In the genomic region with DNA sequence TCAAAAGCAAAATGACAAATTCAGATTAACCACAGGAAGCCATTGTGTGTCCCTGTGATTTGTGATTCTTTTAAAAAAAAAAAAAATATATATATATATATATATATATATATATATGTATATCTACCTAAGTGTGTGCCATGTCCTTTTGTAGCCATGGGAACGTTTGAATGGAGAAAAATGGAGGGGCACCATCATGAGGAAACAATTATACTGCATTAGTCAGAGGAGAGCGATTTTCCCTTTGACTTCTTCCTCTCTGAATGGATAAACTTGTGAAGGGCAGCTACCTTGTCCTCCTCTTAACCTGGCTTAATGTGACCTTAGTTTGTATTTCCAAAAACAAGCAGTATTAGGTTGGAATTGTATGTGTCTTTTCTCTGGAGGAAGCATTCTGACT, we compare ENCODE assay signal across 35 cellular contexts. TPM values are rescaled to one million over a fixed set of nuclear protein-coding genes. Genes with fewer than 3 reads are reported as not detected.
"Had no signal": no experiment of that assay in that cellular context is flagged by ENCODE, and none has a peak within 500 bp of the region (broad histone marks: within the 10 kb centered on the region; RNA-seq: fewer than 3 reads in every experiment).

No MANE protein-coding gene starts in this region.

- DNase-seq: activated CD4-positive, alpha-beta memory T cell treated with anti-CD3 and anti-CD28 coated beads for 36 hours; activated CD4-positive, alpha-beta T cell treated with anti-CD3 and anti-CD28 coated beads, Interleukin-2, amount 10 ng/mL, durations not matched to agents 24 days and 14 days; activated CD4-positive, CD25-positive, alpha-beta regulatory T cell treated with anti-CD3 and anti-CD28 coated beads, Interleukin-2, amount 50 U/mL, for 72 hours; activated CD8-positive, alpha-beta memory T cell treated with anti-CD3 and anti-CD28 coated beads, Interleukin-2, amount 50 U/mL, for 4 hours; activated gamma-delta T cell; activated naive CD4-positive, alpha-beta T cell treated with anti-CD3 and anti-CD28 coated beads, Interleukin-2, amount 50 U/mL, for 16 hours; activated T-cell treated with anti-CD3 and anti-CD28 coated beads, Interleukin-2, amount 50 U/mL, for 1 hour; amniotic stem cell; brain microvascular endothelial cell; effector memory CD8-positive, alpha-beta T cell; foreskin melanocyte; heart right ventricle; lower lobe of right lung; mesenchymal stem cell; naive thymus-derived CD8-positive, alpha-beta T cell; nucleus accumbens; pancreas; retina; stimulated activated CD4-positive, alpha-beta T cell treated with anti-CD3 and anti-CD28 coated beads, Interleukin-12 subunit alpha, Interleukin-12 subunit beta, amount 100 ng/mL, for 4 hours; stimulated activated CD4-positive, alpha-beta T cell treated with anti-CD3 and anti-CD28 coated beads, Interleukin-4, amount 100 ng/mL, for 1 hour; stimulated activated naive CD8-positive, alpha-beta T cell treated with anti-CD3 and anti-CD28 coated beads, Interleukin-15, Interleukin-2, amounts not matched to agents 100 U/mL and 50 U/mL, for 24 hours; testis; transverse colon had no signal

- ATAC-seq: effector memory CD8-positive, alpha-beta T cell; esophagus mucosa; heart right ventricle; left lobe of liver; lower lobe of right lung; naive thymus-derived CD8-positive, alpha-beta T cell; pancreas; sciatic nerve; stimulated activated naive CD8-positive, alpha-beta T cell treated with anti-CD3 and anti-CD28 coated beads, Interleukin-15, Interleukin-2, amounts not matched to agents 100 U/mL and 50 U/mL, for 24 hours had no signal

RNA-seq across cellular contexts. Expression of gene CBLL2, which starts 23.3 kb away (rescaled TPM):
- total RNA-seq: activated CD4-positive, alpha-beta memory T cell treated with anti-CD3 and anti-CD28 coated beads for 36 hours; activated CD4-positive, alpha-beta T cell treated with anti-CD3 and anti-CD28 coated beads, Interleukin-2, amount 10 ng/mL, durations not matched to agents 24 days and 14 days; activated CD8-positive, alpha-beta memory T cell treated with anti-CD3 and anti-CD28 coated beads for 36 hours; activated T-helper 1 cell treated with anti-CD3 and anti-CD28 coated beads, Interleukin-12 subunit alpha, Interleukin-12 subunit beta, Interleukin-2, Interleukin-4 antibody, amounts not matched to agents 30 ng/mL and 10 ng/mL and 1 ng/mL, durations not matched to agents 14 hours and 24 hours and 36 hours; astrocyte; cardiac septum; cerebellum; esophagus mucosa; glomerular endothelial cell; heart right ventricle; kidney epithelial cell; left lobe of liver; lower lobe of right lung; naive thymus-derived CD8-positive, alpha-beta T cell; neural crest cell; pancreas; sciatic nerve; transverse colon; urinary bladder had no signal
